In the genomic region with DNA sequence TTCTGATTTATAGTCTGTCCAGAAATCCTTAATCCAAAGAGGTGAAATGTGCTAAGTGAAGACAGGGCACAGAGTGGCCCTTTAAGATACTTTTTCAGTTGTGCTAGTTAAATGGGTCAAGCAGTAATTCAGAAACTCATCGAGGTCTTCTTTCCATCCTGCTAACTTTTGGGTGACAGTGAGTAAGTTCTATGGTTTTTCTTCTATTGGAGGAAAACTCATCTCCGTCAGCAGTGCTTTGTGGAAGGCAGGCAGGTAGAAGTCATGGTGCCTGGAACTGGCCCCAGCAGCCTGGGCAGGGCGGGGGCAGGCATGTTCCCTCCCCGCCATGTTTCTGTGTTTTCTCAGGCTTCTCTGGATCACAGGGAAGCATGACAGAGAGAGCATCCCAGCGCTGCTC, we compare ENCODE assay signal across 22 cellular contexts.
"Had no signal": no experiment of that assay in that cellular context is flagged by ENCODE, and none has a peak within 500 bp of the region (broad histone marks: within the 10 kb centered on the region; RNA-seq: fewer than 3 reads in every experiment).

No MANE protein-coding gene starts in this region.

- DNase-seq: colonic mucosa; cortex of kidney; dermis blood vessel endothelial cell; dorsolateral prefrontal cortex; effector CD4-positive, alpha-beta T cell; effector CD8-positive, alpha-beta T cell; effector memory CD4-positive, alpha-beta T cell; effector memory CD8-positive, alpha-beta T cell; endodermal cell; erythroblast; esophagus squamous epithelium; foreskin fibroblast; foreskin keratinocyte; foreskin melanocyte; gastrocnemius medialis; glutamatergic neuron; head of caudate nucleus; heart left ventricle; heart right ventricle had no signal

- H3K27me3 Mint-ChIP-seq: dendritic cell treated with granulocyte-macrophage colony-stimulating factor and Interleukin-4, amounts not matched to agents 40 ng/mL and 50 ng/mL, for 4 days; effector memory CD8-positive, alpha-beta T cell had no signal

- ATAC-seq: effector memory CD8-positive, alpha-beta T cell; esophagus mucosa; foreskin keratinocyte; gastrocnemius medialis; gastroesophageal sphincter; heart left ventricle; heart right ventricle had no signal

- H3K27ac Mint-ChIP-seq: dendritic cell treated with granulocyte-macrophage colony-stimulating factor and Interleukin-4, amounts not matched to agents 40 ng/mL and 50 ng/mL, for 4 days; effector memory CD8-positive, alpha-beta T cell; endodermal cell had no signal

- H3K9me3 Mint-ChIP-seq: dendritic cell treated with granulocyte-macrophage colony-stimulating factor and Interleukin-4, amounts not matched to agents 40 ng/mL and 50 ng/mL, for 4 days; effector memory CD8-positive, alpha-beta T cell; endodermal cell had no signal

- H3K4me3 Mint-ChIP-seq: dendritic cell treated with granulocyte-macrophage colony-stimulating factor and Interleukin-4, amounts not matched to agents 40 ng/mL and 50 ng/mL, for 4 days; effector memory CD8-positive, alpha-beta T cell; endodermal cell had no signal
